Comparison of ENCODE assay signal across 8 cellular contexts in the genomic region with DNA sequence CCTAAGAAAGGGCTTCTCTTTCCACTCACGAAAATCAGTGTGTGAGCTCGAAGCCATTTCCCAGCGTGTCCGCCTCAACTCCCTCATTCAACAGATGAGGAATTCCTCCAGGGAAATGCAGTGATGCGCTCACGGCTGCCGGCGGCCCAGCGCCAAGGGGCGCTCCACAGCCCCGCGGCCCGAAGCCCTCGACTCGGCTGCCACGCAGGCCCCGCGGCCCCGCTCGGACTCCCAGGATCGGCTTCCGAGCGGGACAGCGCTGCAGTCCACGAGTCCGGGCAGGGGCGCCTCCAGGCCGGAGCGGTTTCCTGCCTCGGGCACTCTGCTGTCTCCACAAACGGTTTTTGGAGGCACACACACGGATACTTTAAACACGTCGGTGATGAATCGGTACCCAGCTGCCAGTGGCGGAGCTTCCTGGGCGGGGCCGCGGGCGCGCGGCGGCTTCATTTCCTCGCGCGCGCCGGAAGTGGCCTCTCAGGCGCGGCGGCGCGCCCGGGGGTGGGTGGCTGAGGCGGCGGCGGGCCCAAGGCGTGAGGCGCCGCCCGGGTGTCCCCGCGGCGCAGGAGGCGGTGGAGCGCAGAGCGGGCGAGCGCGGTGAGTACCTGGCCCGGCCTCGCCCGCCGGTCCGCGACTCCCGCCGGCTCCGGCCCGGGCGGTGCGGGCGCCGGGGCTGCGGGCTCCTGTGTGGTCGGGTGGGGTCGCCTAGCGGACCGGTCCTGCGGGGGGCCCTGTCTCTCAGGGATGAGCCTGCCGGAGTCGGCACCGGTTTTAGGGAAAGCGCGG. TPM values are rescaled to one million over a fixed set of nuclear protein-coding genes. Genes with fewer than 3 reads are reported as not detected.
A peak's percentile ranks its signal among the peaks of the same experiment; 100 is the strongest.
DNase-seq lines count a peak whose midpoint lies in the region; ATAC-seq and TF ChIP-seq lines count a peak whose summit lies in the region.

A gene with protein sequence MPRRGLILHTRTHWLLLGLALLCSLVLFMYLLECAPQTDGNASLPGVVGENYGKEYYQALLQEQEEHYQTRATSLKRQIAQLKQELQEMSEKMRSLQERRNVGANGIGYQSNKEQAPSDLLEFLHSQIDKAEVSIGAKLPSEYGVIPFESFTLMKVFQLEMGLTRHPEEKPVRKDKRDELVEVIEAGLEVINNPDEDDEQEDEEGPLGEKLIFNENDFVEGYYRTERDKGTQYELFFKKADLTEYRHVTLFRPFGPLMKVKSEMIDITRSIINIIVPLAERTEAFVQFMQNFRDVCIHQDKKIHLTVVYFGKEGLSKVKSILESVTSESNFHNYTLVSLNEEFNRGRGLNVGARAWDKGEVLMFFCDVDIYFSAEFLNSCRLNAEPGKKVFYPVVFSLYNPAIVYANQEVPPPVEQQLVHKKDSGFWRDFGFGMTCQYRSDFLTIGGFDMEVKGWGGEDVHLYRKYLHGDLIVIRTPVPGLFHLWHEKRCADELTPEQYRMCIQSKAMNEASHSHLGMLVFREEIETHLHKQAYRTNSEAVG (plus strand): TSS at position 475 of the 786 bp plus-strand sequence. CDS start 16,705 bp downstream, outside the sequence.

- peaks cover 49% of the 10 kb centered on the region for H3K4me1 Mint-ChIP-seq in CD8-positive, alpha-beta T cell (ENCODE audit: low read depth)
- H3K4me1 Mint-ChIP-seq in activated CD8-positive, alpha-beta memory T cell treated with anti-CD3 and anti-CD28 coated beads, Interleukin-2, amount 10 ng/mL, durations not matched to agents 7 days and 5 days, result peaks cover 73% of the 10 kb centered on the region
- H3K4me1 Mint-ChIP-seq in endodermal cell, result peaks cover 10% of the 10 kb centered on the region

- no peaks in the 10 kb centered on the region for H3K9me3 Mint-ChIP-seq in CD8-positive, alpha-beta T cell
- no peaks in the 10 kb centered on the region for H3K9me3 Mint-ChIP-seq in activated CD8-positive, alpha-beta memory T cell treated with anti-CD3 and anti-CD28 coated beads, Interleukin-2, amount 10 ng/mL, durations not matched to agents 7 days and 5 days (ENCODE audit: low read depth)
- H3K9me3 Mint-ChIP-seq in endodermal cell, result no peaks in the 10 kb centered on the region

- peak; percentile 65 for ATAC-seq in CD8-positive, alpha-beta T cell
- ATAC-seq in GM19455 (IDR thresholded peaks at IDR 0.05; ENCODE audit: unreplicated experiment), result peak; percentile 67
- ATAC-seq in activated CD8-positive, alpha-beta memory T cell treated with anti-CD3 and anti-CD28 coated beads, Interleukin-2, amount 10 ng/mL, durations not matched to agents 7 days and 5 days, result peak; percentile 78

- CTCF ChIA-PET in CD8-positive, alpha-beta T cell (lab: Charles Lee), result interaction anchor here (1.0 to 2.8 kb wide), 4 partner anchors 30 to 131 kb away, joined by 3 to 14 read pairs (median 4); no protein-coding TSS in a partner anchor
- CTCF ChIA-PET in activated CD8-positive, alpha-beta memory T cell treated with anti-CD3 and anti-CD28 coated beads, Interleukin-2, amount 10 ng/mL, durations not matched to agents 7 days and 5 days (lab: Charles Lee), result interaction anchor here (0.8 to 4.9 kb wide), 12 partner anchors 8 to 216 kb away, joined by 3 to 49 read pairs (median 4); no protein-coding TSS in a partner anchor

- H3K9ac ChIP-seq in endodermal cell (ENCODE audit: extremely low read depth, low read length, poor library complexity, severe bottlenecking), result peak within 1 kb of the TSS; percentile 76

- intact Hi-C loops in CD8-positive, alpha-beta T cell (cut with DNase I, micrococcal nuclease), result loop anchor here (1.0 to 5.0 kb wide), 20 partner anchors 33 to 1864 kb away; a partner anchor contains a TSS

- H3K4me3 Mint-ChIP-seq in CD8-positive, alpha-beta T cell, result peak within 1 kb of the TSS; percentile 98
- H3K4me3 Mint-ChIP-seq in activated CD8-positive, alpha-beta memory T cell treated with anti-CD3 and anti-CD28 coated beads, Interleukin-2, amount 10 ng/mL, durations not matched to agents 7 days and 5 days, result peak within 1 kb of the TSS; percentile 97
- H3K4me3 Mint-ChIP-seq in endodermal cell, result peak within 1 kb of the TSS; percentile 88

- peak within 1 kb of the TSS; percentile 91 for H3K27ac ChIP-seq in CD8-positive, alpha-beta T cell (ENCODE audit: low read depth, low read length)
- H3K27ac ChIP-seq in endodermal cell (ENCODE audit: low read depth, low read length), result peak within 1 kb of the TSS; percentile 94

- no peaks in the 10 kb centered on the region for H3K27me3 ChIP-seq in CD8-positive, alpha-beta T cell (ENCODE audit: insufficient read depth, low read length)
- H3K27me3 ChIP-seq in endodermal cell (ENCODE audit: control insufficient read depth, insufficient read depth, low read length, poor library complexity, severe bottlenecking), result no peaks in the 10 kb centered on the region

- H3K36me3 Mint-ChIP-seq in CD8-positive, alpha-beta T cell, result peaks cover 6% of the 10 kb centered on the region
- H3K36me3 Mint-ChIP-seq in activated CD8-positive, alpha-beta memory T cell treated with anti-CD3 and anti-CD28 coated beads, Interleukin-2, amount 10 ng/mL, durations not matched to agents 7 days and 5 days, result peaks cover 38% of the 10 kb centered on the region
- H3K36me3 Mint-ChIP-seq in endodermal cell (ENCODE audit: low read depth), result no peaks in the 10 kb centered on the region

- DNase-seq in CD8-positive, alpha-beta T cell, result peak; percentile 78 to 93 (median 87)
- DNase-seq in HK-2 (ENCODE audit: unreplicated experiment), result peak; percentile 91
- DNase-seq in NOMO-1 treated with DMSO at 0.1 percent for 48 hours (lab: John Stamatoyannopoulos, UW; ENCODE audit: unreplicated experiment), result peak; percentile 86
- DNase-seq in activated CD8-positive, alpha-beta memory T cell treated with anti-CD3 and anti-CD28 coated beads, Interleukin-2, amount 10 ng/mL, durations not matched to agents 7 days and 5 days, result peak; percentile 91
- peak; percentile 87 for DNase-seq in endodermal cell
- peak; percentile 95 for DNase-seq in mesenteric fat pad (ENCODE audit: low spot score)
- DNase-seq in stimulated activated CD8-positive, alpha-beta memory T cell treated with anti-CD3 and anti-CD28 coated beads, Interleukin-15, amount 100 ng/mL, for 1 hour (ENCODE audit: low read depth), result peak; percentile 70

- no peaks in the 10 kb centered on the region for H3K36me3 ChIP-seq in CD8-positive, alpha-beta T cell (ENCODE audit: insufficient read depth, low read length)
- H3K36me3 ChIP-seq in endodermal cell (ENCODE audit: control insufficient read depth, insufficient read depth, low read length), result no peaks in the 10 kb centered on the region

- H3K9me3 ChIP-seq in CD8-positive, alpha-beta T cell (ENCODE audit: low read length), result no peaks in the 10 kb centered on the region
- H3K9me3 ChIP-seq in endodermal cell (ENCODE audit: control insufficient read depth, low read length), result no peaks in the 10 kb centered on the region

- no peaks in the 10 kb centered on the region for H3K27me3 Mint-ChIP-seq in CD8-positive, alpha-beta T cell (ENCODE audit: low read depth)
- no peaks in the 10 kb centered on the region for H3K27me3 Mint-ChIP-seq in activated CD8-positive, alpha-beta memory T cell treated with anti-CD3 and anti-CD28 coated beads, Interleukin-2, amount 10 ng/mL, durations not matched to agents 7 days and 5 days
- no peaks in the 10 kb centered on the region for H3K27me3 Mint-ChIP-seq in endodermal cell (ENCODE audit: insufficient read depth)

- H3K4me3 ChIP-seq in CD8-positive, alpha-beta T cell (ENCODE audit: low read depth, low read length), result peak within 1 kb of the TSS; percentile 87
- peak within 1 kb of the TSS; percentile 90 for H3K4me3 ChIP-seq in endodermal cell (ENCODE audit: low read length)

- POLR2A ChIA-PET in CD8-positive, alpha-beta T cell (lab: Charles Lee), result interaction anchor here (0.6 to 2.1 kb wide), 22 partner anchors 9 to 1863 kb away, joined by 3 to 24 read pairs (median 4); a partner anchor contains a TSS

- TF ChIP-seq CTCF in CD8-positive, alpha-beta T cell (IDR thresholded peaks at IDR 0.05), result no peak
- TF ChIP-seq CTCF in endodermal cell (conservative IDR thresholded peaks at IDR 0.05), result no peak

- WGBS in endodermal cell (ENCODE audit: insufficient coverage in 1 of 2, insufficient read length in 1 of 2), 2 experiments, result 0% methylated on average over 29 to 94 of the region's 95 CpGs

- peak within 1 kb of the TSS; percentile 99 for H3K27ac Mint-ChIP-seq in CD8-positive, alpha-beta T cell
- H3K27ac Mint-ChIP-seq in activated CD8-positive, alpha-beta memory T cell treated with anti-CD3 and anti-CD28 coated beads, Interleukin-2, amount 10 ng/mL, durations not matched to agents 7 days and 5 days, result peak within 1 kb of the TSS; percentile 100
- peak within 1 kb of the TSS; percentile 89 for H3K27ac Mint-ChIP-seq in endodermal cell

- H3K4me1 ChIP-seq in CD8-positive, alpha-beta T cell (ENCODE audit: insufficient read depth, low read length), result peaks cover 36% of the 10 kb centered on the region
- no peaks in the 10 kb centered on the region for H3K4me1 ChIP-seq in endodermal cell (ENCODE audit: control insufficient read depth, insufficient read depth, low read length)

RNA-seq across cellular contexts. Expression of the gene that starts here (rescaled TPM):
- 10 to 100 TPM; 66.7 to 66.9 TPM for total RNA-seq in CD8-positive, alpha-beta T cell
- total RNA-seq in activated CD8-positive, alpha-beta memory T cell treated with anti-CD3 and anti-CD28 coated beads, Interleukin-2, amount 10 ng/mL, durations not matched to agents 7 days and 5 days, result 10 to 100 TPM; 38.0 to 39.7 TPM
- total RNA-seq in endodermal cell (1 to 10 TPM; 7.3 to 8.6 TPM), mesenteric fat pad (31.0 TPM)
- polyA plus RNA-seq in endodermal cell (2013, experiment 1 of 2), result 13.6 TPM
- 12.1 TPM for polyA plus RNA-seq in endodermal cell (2013, experiment 2 of 2)

Comparison
In these comparisons a context has a peak if more than half of its experiments do, and no peak if none do; other contexts are left out.
1. Peak in every context shown above with its lines: DNase-seq, ATAC-seq, H3K4me3 ChIP-seq and H3K27ac ChIP-seq.